Comparison of ENCODE assay signal across 15 cellular contexts in the genomic region with DNA sequence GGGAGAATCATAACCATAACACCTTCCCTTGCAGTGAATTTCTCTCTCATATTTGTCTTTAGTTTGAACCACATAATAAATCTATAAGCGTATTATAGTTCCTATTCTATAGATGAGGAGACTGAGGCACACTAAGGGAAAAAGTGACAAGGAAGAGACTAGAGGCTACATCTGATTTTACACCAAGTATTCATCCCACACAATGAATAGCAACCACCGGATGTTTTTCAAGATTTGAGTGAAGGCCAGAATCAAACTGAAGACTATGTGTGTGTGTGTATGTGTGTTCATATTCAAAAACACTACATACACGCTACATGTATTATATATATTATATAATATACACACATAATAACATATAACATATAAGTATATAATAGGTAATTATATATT. TPM values are rescaled to one million over a fixed set of nuclear protein-coding genes. Genes with fewer than 3 reads are reported as not detected.
DNase-seq lines count a peak whose midpoint lies in the region; ATAC-seq, FAIRE-seq and TF ChIP-seq lines count a peak whose summit lies in the region.
"Had no signal": no experiment of that assay in that cellular context is flagged by ENCODE, and none has a peak within 500 bp of the region (broad histone marks: within the 10 kb centered on the region; RNA-seq: fewer than 3 reads in every experiment).

No MANE protein-coding gene starts in this region.

- TF ChIP-seq POLR2A in breast epithelium (IDR thresholded peaks at IDR 0.05) = no peak

- H3K9me3 ChIP-seq in muscle layer of colon (ENCODE audit: low read length) = no peaks in the 10 kb centered on the region
- H3K9me3 ChIP-seq in breast epithelium = no peaks in the 10 kb centered on the region
- H3K9me3 ChIP-seq: prostate gland had no signal

- H3K4me3 Mint-ChIP-seq in stimulated activated naive CD8-positive, alpha-beta T cell treated with anti-CD3 and anti-CD28 coated beads, Interleukin-15, Interleukin-2, amounts not matched to agents 100 ng/mL and 50 ng/mL, for 24 hours = peak overlapping the region; percentile 82
- peak overlapping the region; percentile 80 for H3K4me3 Mint-ChIP-seq in activated CD8-positive, alpha-beta T cell treated with anti-CD3 and anti-CD28 coated beads, Interleukin-2, amount 10 ng/mL, durations not matched to agents 7 days and 5 days

- no peak for ATAC-seq in stimulated activated naive CD8-positive, alpha-beta T cell treated with anti-CD3 and anti-CD28 coated beads, Interleukin-15, Interleukin-2, amounts not matched to agents 100 U/mL and 50 U/mL, for 24 hours
- ATAC-seq in activated CD8-positive, alpha-beta T cell treated with anti-CD3 and anti-CD28 coated beads, Interleukin-2, amount 10 ng/mL, durations not matched to agents 7 days and 5 days = no peak

- H3K9ac ChIP-seq in muscle layer of colon (ENCODE audit: low read length) = no peak overlapping the region

- CTCF ChIA-PET in activated CD8-positive, alpha-beta T cell treated with anti-CD3 and anti-CD28 coated beads, Interleukin-2, amount 10 ng/mL, durations not matched to agents 7 days and 5 days (lab: Charles Lee) = interaction anchor here (0.7 to 13.0 kb wide), 24 partner anchors 8 to 209 kb away, joined by 3 to 366 read pairs (median 12); a partner anchor contains a TSS

- H3K27ac Mint-ChIP-seq in stimulated activated naive CD8-positive, alpha-beta T cell treated with anti-CD3 and anti-CD28 coated beads, Interleukin-15, Interleukin-2, amounts not matched to agents 100 ng/mL and 50 ng/mL, for 24 hours = peak overlapping the region; percentile 96
- peak overlapping the region; percentile 95 for H3K27ac Mint-ChIP-seq in activated CD8-positive, alpha-beta T cell treated with anti-CD3 and anti-CD28 coated beads, Interleukin-2, amount 10 ng/mL, durations not matched to agents 7 days and 5 days
- H3K27ac Mint-ChIP-seq: HFFc6 had no signal

- POLR2A ChIA-PET in activated CD8-positive, alpha-beta T cell treated with anti-CD3 and anti-CD28 coated beads, Interleukin-2, amount 10 ng/mL, durations not matched to agents 7 days and 5 days (lab: Charles Lee) = interaction anchor here (1.1 to 11.5 kb wide), 5 partner anchors 10 to 31 kb away, joined by 3 to 303 read pairs (median 9); no protein-coding TSS in a partner anchor

- FAIRE-seq in RCC 7860 (lab: Jason Lieb, UNC) = no peak
- FAIRE-seq: HTR-8/SVneo had no signal

- intact Hi-C loops in breast epithelium (cut with DNase I; ENCODE audit: low total_unique reads) = no loop called here

- H3K36me3 ChIP-seq in muscle layer of colon (ENCODE audit: insufficient read depth, low read length) = peaks cover 6% of the 10 kb centered on the region
- no peaks in the 10 kb centered on the region for H3K36me3 ChIP-seq in breast epithelium
- H3K36me3 ChIP-seq: prostate gland had no signal

- DNase-seq in stimulated activated naive CD8-positive, alpha-beta T cell treated with anti-CD3 and anti-CD28 coated beads, Interleukin-15, Interleukin-2, amounts not matched to agents 100 U/mL and 50 U/mL, for 24 hours = no peak
- no peak for DNase-seq in activated CD8-positive, alpha-beta T cell treated with anti-CD3 and anti-CD28 coated beads, Interleukin-2, amount 10 ng/mL, durations not matched to agents 7 days and 5 days
- no peak for DNase-seq in breast epithelium (ENCODE audit: low spot score in 2 of 2)
- DNase-seq in RCC 7860 (ENCODE audit: low spot score) = no peak
- DNase-seq in KG1 (lab: John Stamatoyannopoulos, UW) = no peak
- DNase-seq in NCI-H524 treated with DMSO at 0.1 percent for 48 hours (lab: John Stamatoyannopoulos, UW) = no peak
- DNase-seq: HFFc6; mesenchymal stem cell; NCI-H1105 treated with DMSO at 0.1 percent for 48 hours; SIG-M5; stimulated activated CD4-positive, alpha-beta T cell treated with anti-CD3 and anti-CD28 coated beads, Interleukin-2, amount 100 ng/mL, for 48 hours had no signal

- H3K4me1 ChIP-seq in muscle layer of colon (ENCODE audit: insufficient read depth, low read length) (peaks cover 63% of the 10 kb centered on the region), breast epithelium (no peaks in the 10 kb centered on the region)
- H3K4me1 ChIP-seq: prostate gland had no signal

- H3K36me3 Mint-ChIP-seq in stimulated activated naive CD8-positive, alpha-beta T cell treated with anti-CD3 and anti-CD28 coated beads, Interleukin-15, Interleukin-2, amounts not matched to agents 100 ng/mL and 50 ng/mL, for 24 hours (ENCODE audit: low read depth) = peaks cover 9% of the 10 kb centered on the region
- peaks cover 14% of the 10 kb centered on the region for H3K36me3 Mint-ChIP-seq in activated CD8-positive, alpha-beta T cell treated with anti-CD3 and anti-CD28 coated beads, Interleukin-2, amount 10 ng/mL, durations not matched to agents 7 days and 5 days (ENCODE audit: low read depth)

- H3K27ac ChIP-seq in muscle layer of colon (ENCODE audit: low read depth, low read length) (peak overlapping the region; percentile 64), breast epithelium (no peak overlapping the region)
- H3K27ac ChIP-seq: prostate gland had no signal

- H3K27me3 ChIP-seq in muscle layer of colon (ENCODE audit: control insufficient read depth in 1 of 2, insufficient read depth in 2 of 2, low read length in 2 of 2) (no peaks in the 10 kb centered on the region), breast epithelium (no peaks in the 10 kb centered on the region)

- no peak for TF ChIP-seq CTCF in breast epithelium (IDR thresholded peaks at IDR 0.05)

- H3K9me3 Mint-ChIP-seq in stimulated activated naive CD8-positive, alpha-beta T cell treated with anti-CD3 and anti-CD28 coated beads, Interleukin-15, Interleukin-2, amounts not matched to agents 100 ng/mL and 50 ng/mL, for 24 hours = no peaks in the 10 kb centered on the region
- H3K9me3 Mint-ChIP-seq in activated CD8-positive, alpha-beta T cell treated with anti-CD3 and anti-CD28 coated beads, Interleukin-2, amount 10 ng/mL, durations not matched to agents 7 days and 5 days (ENCODE audit: insufficient read depth) = peaks cover 1% of the 10 kb centered on the region
- H3K9me3 Mint-ChIP-seq: HFFc6 had no signal

- peaks cover 90% of the 10 kb centered on the region for H3K4me1 Mint-ChIP-seq in stimulated activated naive CD8-positive, alpha-beta T cell treated with anti-CD3 and anti-CD28 coated beads, Interleukin-15, Interleukin-2, amounts not matched to agents 100 ng/mL and 50 ng/mL, for 24 hours (ENCODE audit: low read depth)
- peaks cover 86% of the 10 kb centered on the region for H3K4me1 Mint-ChIP-seq in activated CD8-positive, alpha-beta T cell treated with anti-CD3 and anti-CD28 coated beads, Interleukin-2, amount 10 ng/mL, durations not matched to agents 7 days and 5 days (ENCODE audit: low read depth)

- H3K27me3 Mint-ChIP-seq in stimulated activated naive CD8-positive, alpha-beta T cell treated with anti-CD3 and anti-CD28 coated beads, Interleukin-15, Interleukin-2, amounts not matched to agents 100 ng/mL and 50 ng/mL, for 24 hours = peaks cover 8% of the 10 kb centered on the region
- H3K27me3 Mint-ChIP-seq in activated CD8-positive, alpha-beta T cell treated with anti-CD3 and anti-CD28 coated beads, Interleukin-2, amount 10 ng/mL, durations not matched to agents 7 days and 5 days (ENCODE audit: low read depth) = no peaks in the 10 kb centered on the region

- peak overlapping the region in 1 of 2 donors; percentile 51 for H3K4me3 ChIP-seq in muscle layer of colon (ENCODE audit: low read depth in 1 of 2, low read length in 2 of 2)
- H3K4me3 ChIP-seq in breast epithelium = peak overlapping the region in 1 of 3 donors; percentile 67

RNA-seq across cellular contexts. Expression of a gene that starts 4.7 kb away (rescaled TPM):
- total RNA-seq in activated CD8-positive, alpha-beta T cell treated with anti-CD3 and anti-CD28 coated beads, Interleukin-2, amount 10 ng/mL, durations not matched to agents 7 days and 5 days = 10 to 100 TPM; 15.8 to 17.0 TPM
- total RNA-seq in breast epithelium = 1 to 10 TPM in 2 of 3 donors, not detected in 1; 1.3 to 2.0 TPM
- total RNA-seq: HFFc6 had no signal

RNA-seq across cellular contexts. Expression of a gene that starts 25.5 kb away (rescaled TPM):
- not detected for total RNA-seq in activated CD8-positive, alpha-beta T cell treated with anti-CD3 and anti-CD28 coated beads, Interleukin-2, amount 10 ng/mL, durations not matched to agents 7 days and 5 days
- not detected for total RNA-seq in breast epithelium
- total RNA-seq: HFFc6, prostate gland had no signal

RNA-seq across cellular contexts. Expression of a gene that starts 44.5 kb away (rescaled TPM):
- not detected for total RNA-seq in activated CD8-positive, alpha-beta T cell treated with anti-CD3 and anti-CD28 coated beads, Interleukin-2, amount 10 ng/mL, durations not matched to agents 7 days and 5 days
- total RNA-seq in breast epithelium = not detected
- total RNA-seq: HFFc6 had no signal

RNA-seq across cellular contexts. Expression of a gene that starts 54.5 kb away (rescaled TPM):
- total RNA-seq in activated CD8-positive, alpha-beta T cell treated with anti-CD3 and anti-CD28 coated beads, Interleukin-2, amount 10 ng/mL, durations not matched to agents 7 days and 5 days = 1 to 10 TPM; 1.4 to 1.7 TPM
- total RNA-seq in breast epithelium = 1 to 10 TPM in 1 of 3 donors, under 1 TPM in 2; 0.64 to 1.6 (median 0.73) TPM

Comparison
In these comparisons a context has a peak if more than half of its experiments do, and no peak if none do; other contexts are left out.
1. RNA of a gene that starts 4.7 kb away (total RNA-seq): 15.8 to 17.0 TPM in activated CD8-positive, alpha-beta T cell treated with anti-CD3 and anti-CD28 coated beads, Interleukin-2, amount 10 ng/mL, durations not matched to agents 7 days and 5 days; 1.3 to 2.0 TPM in breast epithelium; every median in the first group is over 4 times any median in the second.